In the genomic region with DNA sequence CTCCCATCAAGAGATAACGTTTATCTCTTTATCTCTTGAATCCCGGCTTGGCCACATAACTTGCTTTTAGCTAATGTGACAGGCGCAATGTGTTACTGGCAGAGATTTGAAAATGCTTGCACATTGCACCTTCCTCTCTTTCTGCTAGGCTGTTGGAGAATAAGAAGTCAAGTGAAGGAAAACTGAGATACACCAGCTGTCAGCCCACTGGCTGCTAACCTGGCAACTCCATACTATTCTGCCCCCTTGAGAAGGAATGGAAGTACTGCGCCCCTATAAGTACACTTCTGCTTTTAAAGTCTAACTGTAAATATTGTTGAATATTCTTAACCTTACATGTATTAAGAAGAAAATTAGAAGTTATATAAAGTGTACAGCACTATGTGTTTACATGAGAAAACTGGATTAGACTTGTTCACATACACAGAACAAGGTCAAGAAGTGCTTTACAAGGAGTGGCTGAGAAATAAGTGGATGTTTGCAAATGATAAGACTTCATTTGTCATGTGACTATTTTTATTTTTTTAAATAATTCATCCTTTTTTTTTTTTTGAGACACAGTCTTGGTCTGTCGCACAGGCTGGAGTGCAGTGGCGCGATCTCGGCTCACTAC, we compare ENCODE assay signal across 2 cellular contexts.
TF ChIP-seq lines count a peak whose summit lies in the region.

No MANE protein-coding gene starts in this region.

TF ChIP-seq in SK-N-SH treated with all-trans-retinoic acid at 6 μM for 48 hours, 23 proteins besides CTCF, POLR2A, EP300 and RAD21 (continued from another document):
- TF ChIP-seq, protein P1, sequence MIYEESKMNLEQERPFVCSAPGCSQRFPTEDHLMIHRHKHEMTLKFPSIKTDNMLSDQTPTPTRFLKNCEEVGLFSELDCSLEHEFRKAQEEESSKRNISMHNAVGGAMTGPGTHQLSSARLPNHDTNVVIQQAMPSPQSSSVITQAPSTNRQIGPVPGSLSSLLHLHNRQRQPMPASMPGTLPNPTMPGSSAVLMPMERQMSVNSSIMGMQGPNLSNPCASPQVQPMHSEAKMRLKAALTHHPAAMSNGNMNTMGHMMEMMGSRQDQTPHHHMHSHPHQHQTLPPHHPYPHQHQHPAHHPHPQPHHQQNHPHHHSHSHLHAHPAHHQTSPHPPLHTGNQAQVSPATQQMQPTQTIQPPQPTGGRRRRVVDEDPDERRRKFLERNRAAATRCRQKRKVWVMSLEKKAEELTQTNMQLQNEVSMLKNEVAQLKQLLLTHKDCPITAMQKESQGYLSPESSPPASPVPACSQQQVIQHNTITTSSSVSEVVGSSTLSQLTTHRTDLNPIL (CRISPR knock-in tag; IDR thresholded peaks at IDR 0.05; ENCODE audit: low read depth): no peak
- TF ChIP-seq ZNF70 (CRISPR knock-in tag; IDR thresholded peaks at IDR 0.05): no peak
- TF ChIP-seq, protein P2, sequence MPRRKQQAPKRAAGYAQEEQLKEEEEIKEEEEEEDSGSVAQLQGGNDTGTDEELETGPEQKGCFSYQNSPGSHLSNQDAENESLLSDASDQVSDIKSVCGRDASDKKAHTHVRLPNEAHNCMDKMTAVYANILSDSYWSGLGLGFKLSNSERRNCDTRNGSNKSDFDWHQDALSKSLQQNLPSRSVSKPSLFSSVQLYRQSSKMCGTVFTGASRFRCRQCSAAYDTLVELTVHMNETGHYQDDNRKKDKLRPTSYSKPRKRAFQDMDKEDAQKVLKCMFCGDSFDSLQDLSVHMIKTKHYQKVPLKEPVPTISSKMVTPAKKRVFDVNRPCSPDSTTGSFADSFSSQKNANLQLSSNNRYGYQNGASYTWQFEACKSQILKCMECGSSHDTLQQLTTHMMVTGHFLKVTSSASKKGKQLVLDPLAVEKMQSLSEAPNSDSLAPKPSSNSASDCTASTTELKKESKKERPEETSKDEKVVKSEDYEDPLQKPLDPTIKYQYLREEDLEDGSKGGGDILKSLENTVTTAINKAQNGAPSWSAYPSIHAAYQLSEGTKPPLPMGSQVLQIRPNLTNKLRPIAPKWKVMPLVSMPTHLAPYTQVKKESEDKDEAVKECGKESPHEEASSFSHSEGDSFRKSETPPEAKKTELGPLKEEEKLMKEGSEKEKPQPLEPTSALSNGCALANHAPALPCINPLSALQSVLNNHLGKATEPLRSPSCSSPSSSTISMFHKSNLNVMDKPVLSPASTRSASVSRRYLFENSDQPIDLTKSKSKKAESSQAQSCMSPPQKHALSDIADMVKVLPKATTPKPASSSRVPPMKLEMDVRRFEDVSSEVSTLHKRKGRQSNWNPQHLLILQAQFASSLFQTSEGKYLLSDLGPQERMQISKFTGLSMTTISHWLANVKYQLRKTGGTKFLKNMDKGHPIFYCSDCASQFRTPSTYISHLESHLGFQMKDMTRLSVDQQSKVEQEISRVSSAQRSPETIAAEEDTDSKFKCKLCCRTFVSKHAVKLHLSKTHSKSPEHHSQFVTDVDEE (CRISPR knock-in tag; IDR thresholded peaks at IDR 0.05): no peak
- TF ChIP-seq ZFP3 (CRISPR knock-in tag; IDR thresholded peaks at IDR 0.05): no peak
- no peak for TF ChIP-seq TOX (CRISPR knock-in tag; IDR thresholded peaks at IDR 0.05; ENCODE audit: borderline replicate concordance)
- no peak for TF ChIP-seq OSR1 (CRISPR knock-in tag; IDR thresholded peaks at IDR 0.05)
- TF ChIP-seq ARNTL (CRISPR knock-in tag; IDR thresholded peaks at IDR 0.05; ENCODE audit: borderline replicate concordance, low read depth): no peak
- no peak for TF ChIP-seq CSDC2 (CRISPR knock-in tag; IDR thresholded peaks at IDR 0.05)
- TF ChIP-seq ZFP30 (CRISPR knock-in tag; IDR thresholded peaks at IDR 0.05): no peak
- TF ChIP-seq ZNF565 (CRISPR knock-in tag; conservative IDR thresholded peaks at IDR 0.05; ENCODE audit: low read depth): no peak
- no peak for TF ChIP-seq PPARA (CRISPR knock-in tag; IDR thresholded peaks at IDR 0.05; ENCODE audit: borderline replicate concordance)
TF ChIP-seq in SK-N-SH treated with all-trans-retinoic acid at 6 μM for 48 hours: peak in this region for 0.

TF ChIP-seq in HepG2, 621 proteins besides CTCF, POLR2A, EP300 and RAD21 (continued from another document):
- TF ChIP-seq ZNF547 (CRISPR knock-in tag; IDR thresholded peaks at IDR 0.05): no peak
- no peak for TF ChIP-seq ZSCAN9 (CRISPR knock-in tag; IDR thresholded peaks at IDR 0.05; ENCODE audit: borderline replicate concordance)
- TF ChIP-seq, protein P3, sequence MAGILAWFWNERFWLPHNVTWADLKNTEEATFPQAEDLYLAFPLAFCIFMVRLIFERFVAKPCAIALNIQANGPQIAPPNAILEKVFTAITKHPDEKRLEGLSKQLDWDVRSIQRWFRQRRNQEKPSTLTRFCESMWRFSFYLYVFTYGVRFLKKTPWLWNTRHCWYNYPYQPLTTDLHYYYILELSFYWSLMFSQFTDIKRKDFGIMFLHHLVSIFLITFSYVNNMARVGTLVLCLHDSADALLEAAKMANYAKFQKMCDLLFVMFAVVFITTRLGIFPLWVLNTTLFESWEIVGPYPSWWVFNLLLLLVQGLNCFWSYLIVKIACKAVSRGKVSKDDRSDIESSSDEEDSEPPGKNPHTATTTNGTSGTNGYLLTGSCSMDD (CRISPR knock-in tag; IDR thresholded peaks at IDR 0.05): no peak
- TF ChIP-seq TBP (CRISPR knock-in tag; IDR thresholded peaks at IDR 0.05): no peak
- TF ChIP-seq RARA (CRISPR knock-in tag; IDR thresholded peaks at IDR 0.05): no peak
- TF ChIP-seq ZNF850 (CRISPR knock-in tag; conservative IDR thresholded peaks at IDR 0.05): no peak
- TF ChIP-seq STAG1 (CRISPR knock-in tag; IDR thresholded peaks at IDR 0.05): peak; percentile 27; the same call in 1 of the 2 replicates
- no peak for TF ChIP-seq HDAC1 (CRISPR knock-in tag; IDR thresholded peaks at IDR 0.05)
